14 cellular contexts compared by ENCODE assay signal in genomic region chr11:121059605-121060004, GRCh38. TPM values are rescaled to one million over a fixed set of nuclear protein-coding genes. Genes with fewer than 3 reads are reported as not detected.
DNase-seq lines count a peak whose midpoint lies in the region; ATAC-seq and FAIRE-seq lines count a peak whose summit lies in the region.
"Had no signal": no experiment of that assay in that cellular context is flagged by ENCODE, and none has a peak within 500 bp of the region (broad histone marks: within the 10 kb centered on the region; RNA-seq: fewer than 3 reads in every experiment).

No MANE protein-coding gene starts in this region.

- H3K9me3 Mint-ChIP-seq in activated CD8-positive, alpha-beta memory T cell treated with anti-CD3 and anti-CD28 coated beads, Interleukin-2, amount 10 ng/mL, durations not matched to agents 7 days and 5 days (ENCODE audit: low read depth) = no peaks in the 10 kb centered on the region
- H3K9me3 Mint-ChIP-seq in stimulated activated memory B cell treated with anti-CD40 and anti-IgM and Interleukin-4, amounts not matched to agents 10 μg/mL and 1 μg/mL and 100 μg/mL, for 72 hours = no peaks in the 10 kb centered on the region

- CTCF ChIA-PET in activated CD8-positive, alpha-beta memory T cell treated with anti-CD3 and anti-CD28 coated beads, Interleukin-2, amount 10 ng/mL, durations not matched to agents 7 days and 5 days (lab: Charles Lee) = no interaction called here

- no peaks in the 10 kb centered on the region for H3K4me1 ChIP-seq in small intestine (ENCODE audit: control insufficient read depth in 2 of 2, insufficient read depth in 1 of 2, low read depth in 1 of 2, low read length in 1 of 2)
- H3K4me1 ChIP-seq: A549 had no signal

- H3K36me3 Mint-ChIP-seq in activated CD8-positive, alpha-beta memory T cell treated with anti-CD3 and anti-CD28 coated beads, Interleukin-2, amount 10 ng/mL, durations not matched to agents 7 days and 5 days = peaks cover 35% of the 10 kb centered on the region
- peaks cover 70% of the 10 kb centered on the region for H3K36me3 Mint-ChIP-seq in stimulated activated memory B cell treated with anti-CD40 and anti-IgM and Interleukin-4, amounts not matched to agents 10 μg/mL and 1 μg/mL and 100 μg/mL, for 72 hours

- no peaks in the 10 kb centered on the region for H3K27me3 Mint-ChIP-seq in activated CD8-positive, alpha-beta memory T cell treated with anti-CD3 and anti-CD28 coated beads, Interleukin-2, amount 10 ng/mL, durations not matched to agents 7 days and 5 days
- H3K27me3 Mint-ChIP-seq in stimulated activated memory B cell treated with anti-CD40 and anti-IgM and Interleukin-4, amounts not matched to agents 10 μg/mL and 1 μg/mL and 100 μg/mL, for 72 hours = no peaks in the 10 kb centered on the region

- FAIRE-seq in small intestine (lab: Jason Lieb, UNC) = no peak
- FAIRE-seq: A549, endothelial cell of umbilical vein had no signal

- peaks cover 22% of the 10 kb centered on the region for H3K4me1 Mint-ChIP-seq in activated CD8-positive, alpha-beta memory T cell treated with anti-CD3 and anti-CD28 coated beads, Interleukin-2, amount 10 ng/mL, durations not matched to agents 7 days and 5 days
- H3K4me1 Mint-ChIP-seq in stimulated activated memory B cell treated with anti-CD40 and anti-IgM and Interleukin-4, amounts not matched to agents 10 μg/mL and 1 μg/mL and 100 μg/mL, for 72 hours = no peaks in the 10 kb centered on the region

- DNase-seq in activated CD8-positive, alpha-beta memory T cell treated with anti-CD3 and anti-CD28 coated beads, Interleukin-2, amount 10 ng/mL, durations not matched to agents 7 days and 5 days = no peak
- no peak for DNase-seq in activated CD8-positive, alpha-beta memory T cell treated with anti-CD3 and anti-CD28 coated beads, Interleukin-2, amount 50 U/mL, for 4 hours
- DNase-seq in stimulated activated CD4-positive, alpha-beta T cell treated with anti-CD3 and anti-CD28 coated beads, Interleukin-2, amount 100 ng/mL, for 48 hours = no peak
- DNase-seq in small intestine (no peak), NCI-H524 treated with DMSO at 0.1 percent for 48 hours (lab: John Stamatoyannopoulos, UW) (no peak)
- DNase-seq: activated naive CD4-positive, alpha-beta T cell treated with anti-CD3 and anti-CD28 coated beads, Interleukin-2, amount 50 U/mL, for 16 hours; GDM1; islet precursor cell; NCI-H526 treated with DMSO at 0.1 percent for 48 hours had no signal

- no peak overlapping the region for H3K27ac ChIP-seq in small intestine (ENCODE audit: low read depth in 1 of 2, low read length in 1 of 2)
- H3K27ac ChIP-seq: A549 had no signal

- H3K9me3 ChIP-seq in small intestine (ENCODE audit: control insufficient read depth, low read depth) = no peaks in the 10 kb centered on the region
- H3K9me3 ChIP-seq: A549 had no signal

- no peak overlapping the region for H3K4me3 ChIP-seq in small intestine (ENCODE audit: low read depth in 1 of 2, low read length in 2 of 2)
- H3K4me3 ChIP-seq: A549 had no signal

- 71 to 82% (median 74%) methylated on average over 3 of the region's 3 CpGs for WGBS in small intestine, 3 donors

- peaks cover 2% of the 10 kb centered on the region in 2 donors for H3K36me3 ChIP-seq in small intestine (ENCODE audit: control insufficient read depth in 2 of 2, insufficient read depth in 2 of 2, low read length in 2 of 2)

- peak; percentile 89 for ATAC-seq in activated CD8-positive, alpha-beta memory T cell treated with anti-CD3 and anti-CD28 coated beads, Interleukin-2, amount 10 ng/mL, durations not matched to agents 7 days and 5 days
- ATAC-seq in HG02642 (IDR thresholded peaks at IDR 0.05; ENCODE audit: poor library complexity, unreplicated experiment) = peak; percentile 96
- peak; percentile 98 for ATAC-seq in HG03520 (IDR thresholded peaks at IDR 0.05; ENCODE audit: unreplicated experiment)
- ATAC-seq in stimulated activated memory B cell treated with anti-CD40 and anti-IgM and Interleukin-4, amounts not matched to agents 10 μg/mL and 1 μg/mL and 100 μg/mL, for 72 hours = peak; percentile 55
- ATAC-seq: A549 had no signal

- H3K27ac Mint-ChIP-seq in activated CD8-positive, alpha-beta memory T cell treated with anti-CD3 and anti-CD28 coated beads, Interleukin-2, amount 10 ng/mL, durations not matched to agents 7 days and 5 days = peak overlapping the region; percentile 54
- H3K27ac Mint-ChIP-seq in stimulated activated memory B cell treated with anti-CD40 and anti-IgM and Interleukin-4, amounts not matched to agents 10 μg/mL and 1 μg/mL and 100 μg/mL, for 72 hours = no peak overlapping the region

- no peaks in the 10 kb centered on the region for H3K27me3 ChIP-seq in small intestine (ENCODE audit: control insufficient read depth in 2 of 2, insufficient read depth in 2 of 2, low read length in 2 of 2)

- H3K4me3 Mint-ChIP-seq in activated CD8-positive, alpha-beta memory T cell treated with anti-CD3 and anti-CD28 coated beads, Interleukin-2, amount 10 ng/mL, durations not matched to agents 7 days and 5 days = no peak overlapping the region
- H3K4me3 Mint-ChIP-seq in stimulated activated memory B cell treated with anti-CD40 and anti-IgM and Interleukin-4, amounts not matched to agents 10 μg/mL and 1 μg/mL and 100 μg/mL, for 72 hours = no peak overlapping the region

RNA-seq across cellular contexts. Expression of gene TBCEL, which starts 35.7 kb away (rescaled TPM):
- total RNA-seq in activated CD8-positive, alpha-beta memory T cell treated with anti-CD3 and anti-CD28 coated beads, Interleukin-2, amount 10 ng/mL, durations not matched to agents 7 days and 5 days = 10 to 100 TPM; 11.2 to 14.0 TPM
- 1 to 10 TPM; 3.1 to 4.8 (median 3.2) TPM for polyA plus RNA-seq in small intestine

RNA-seq across cellular contexts. Expression of gene TECTA, which starts 41.4 kb away (rescaled TPM):
- total RNA-seq in activated CD8-positive, alpha-beta memory T cell treated with anti-CD3 and anti-CD28 coated beads, Interleukin-2, amount 10 ng/mL, durations not matched to agents 7 days and 5 days = under 1 TPM; 0.18 to 0.28 TPM
- under 1 TPM in 1 of 3 donors, not detected in 2; 0.21 TPM for polyA plus RNA-seq in small intestine
